ENCODE assay signal across 9 cellular contexts in the genomic region with DNA sequence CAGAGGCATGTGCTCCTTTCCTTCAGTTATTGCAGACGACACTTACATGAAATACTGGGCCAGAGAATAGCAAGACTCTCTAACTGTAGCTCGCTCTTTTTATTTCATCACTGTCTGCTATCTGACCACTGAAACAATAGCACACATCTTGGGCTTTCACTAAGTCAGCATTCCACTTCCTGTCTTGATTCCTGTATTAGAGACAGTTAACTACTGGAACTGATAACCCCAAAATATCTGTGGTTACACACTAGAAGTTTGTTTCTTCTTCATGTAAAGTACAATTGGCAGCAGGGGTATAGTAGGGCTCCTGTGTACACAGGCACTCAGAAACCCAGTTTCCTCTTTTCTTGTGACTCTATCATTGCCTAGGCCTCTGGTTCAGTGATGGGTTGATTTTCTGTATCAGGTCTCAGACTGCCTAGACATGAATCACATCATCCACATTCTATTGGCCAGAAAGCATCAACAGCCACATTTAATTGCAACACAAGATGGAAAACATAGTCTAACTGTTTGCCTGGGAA.
DNase-seq lines count a peak whose midpoint lies in the region; ATAC-seq and TF ChIP-seq lines count a peak whose summit lies in the region.
"Had no signal": no experiment of that assay in that cellular context is flagged by ENCODE, and none has a peak within 500 bp of the region (broad histone marks: within the 10 kb centered on the region; RNA-seq: fewer than 3 reads in every experiment).

No MANE protein-coding gene starts in this region.

- H3K4me1 ChIP-seq in right atrium auricular region: no peaks in the 10 kb centered on the region

- DNase-seq in fibroblast of pulmonary artery (ENCODE audit: low read depth) (peak; percentile 88), NCI-H82 treated with DMSO at 0.1 percent for 48 hours (lab: John Stamatoyannopoulos, UW; ENCODE audit: unreplicated experiment) (no peak), right atrium auricular region (ENCODE audit: low spot score) (no peak), HCEC 1CT (no peak), mesothelial cell of epicardium (ENCODE audit: low spot score in 2 of 2, unreplicated experiment in 2 of 2) (no peak)
- DNase-seq: erythroblast had no signal

- ATAC-seq in GM18499 (IDR thresholded peaks at IDR 0.05; ENCODE audit: insufficient read depth, unreplicated experiment): peak; percentile 89
- peak; percentile 95 for ATAC-seq in GM21619 (IDR thresholded peaks at IDR 0.05; ENCODE audit: unreplicated experiment)
- peak; percentile 85 for ATAC-seq in HG03575 (IDR thresholded peaks at IDR 0.05; ENCODE audit: extremely low read depth, insufficient number of reproducible peaks, low FRiP score, unreplicated experiment)

- H3K9me3 ChIP-seq in right atrium auricular region: no peaks in the 10 kb centered on the region

- no peak overlapping the region for H3K27ac Mint-ChIP-seq in mesothelial cell of epicardium

- no peaks in the 10 kb centered on the region for H3K36me3 ChIP-seq in right atrium auricular region

- no peaks in the 10 kb centered on the region for H3K9me3 Mint-ChIP-seq in mesothelial cell of epicardium

- no peaks in the 10 kb centered on the region for H3K27me3 ChIP-seq in right atrium auricular region

- no peaks in the 10 kb centered on the region for H3K27me3 Mint-ChIP-seq in mesothelial cell of epicardium (ENCODE audit: low read depth)

- no peak overlapping the region for H3K4me3 Mint-ChIP-seq in mesothelial cell of epicardium

- no peak overlapping the region for H3K27ac ChIP-seq in right atrium auricular region

- H3K36me3 Mint-ChIP-seq in mesothelial cell of epicardium: no peaks in the 10 kb centered on the region

- H3K4me1 Mint-ChIP-seq in mesothelial cell of epicardium: peaks cover 24% of the 10 kb centered on the region

- no peak overlapping the region for H3K4me3 ChIP-seq in fibroblast of pulmonary artery (replicated peaks; ENCODE audit: low read depth, low read length)
- H3K4me3 ChIP-seq in right atrium auricular region: no peak overlapping the region

- TF ChIP-seq CTCF in fibroblast of pulmonary artery (IDR thresholded peaks at IDR 0.05; ENCODE audit: low read length, missing control alignments): no peak
- no peak for TF ChIP-seq CTCF in right atrium auricular region (IDR thresholded peaks at IDR 0.05)
- TF ChIP-seq CTCF in mesothelial cell of epicardium (IDR thresholded peaks at IDR 0.05; ENCODE audit: unreplicated experiment): no peak
